In the genomic region with DNA sequence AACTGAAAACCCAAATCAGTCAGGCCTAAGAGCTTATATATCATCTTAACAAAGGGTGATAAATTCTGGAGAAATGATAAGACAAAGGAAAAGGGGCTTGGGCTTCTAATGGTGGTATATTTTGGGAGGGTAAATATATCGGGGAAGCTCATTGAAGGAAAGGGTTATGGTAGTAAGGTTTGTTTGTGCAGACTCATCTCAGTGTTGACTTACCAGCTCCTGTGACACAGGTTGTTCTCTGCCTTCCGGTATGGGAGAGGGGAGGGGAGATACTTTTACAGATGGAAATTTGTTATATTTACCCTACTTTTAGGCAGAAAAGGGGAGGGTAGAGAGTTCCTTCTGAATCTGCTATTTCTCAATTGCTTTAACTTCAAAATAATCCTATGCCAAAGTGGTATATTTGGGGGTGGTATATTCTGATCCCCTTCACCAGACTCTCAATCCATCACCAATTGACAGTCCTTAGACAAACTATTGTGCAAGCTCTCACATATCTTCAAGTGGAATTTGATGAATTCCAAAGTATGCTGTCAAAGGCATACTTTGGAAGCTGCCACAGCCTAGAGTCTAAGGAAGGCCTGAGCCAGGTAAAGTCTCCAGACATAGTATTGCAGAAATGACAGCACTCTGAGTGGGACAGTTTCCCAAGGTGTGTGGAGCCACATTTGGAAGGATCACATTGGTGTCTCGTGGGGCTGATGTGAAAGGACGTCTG, we compare ENCODE assay signal across 14 cellular contexts. TPM values are rescaled to one million over a fixed set of nuclear protein-coding genes. Genes with fewer than 3 reads are reported as not detected.
DNase-seq lines count a peak whose midpoint lies in the region; ATAC-seq and TF ChIP-seq lines count a peak whose summit lies in the region.
"Had no signal": no experiment of that assay in that cellular context is flagged by ENCODE, and none has a peak within 500 bp of the region (broad histone marks: within the 10 kb centered on the region; RNA-seq: fewer than 3 reads in every experiment).

No MANE protein-coding gene starts in this region.

- H3K4me1 ChIP-seq in hepatocyte (ENCODE audit: insufficient read depth): no peaks in the 10 kb centered on the region
- H3K4me1 ChIP-seq: HAP-1 had no signal

- H3K36me3 Mint-ChIP-seq in stimulated activated naive CD8-positive, alpha-beta T cell treated with anti-CD3 and anti-CD28 coated beads, Interleukin-15, Interleukin-2, amounts not matched to agents 100 ng/mL and 50 ng/mL, for 24 hours (ENCODE audit: low read depth): peaks cover 3% of the 10 kb centered on the region
- no peaks in the 10 kb centered on the region for H3K36me3 Mint-ChIP-seq in natural killer cell treated with Interleukin-12 subunit alpha and Interleukin-12 subunit beta and Interleukin-15 and Interleukin-18, amount 100 ng/mL, for 72 hours
- H3K36me3 Mint-ChIP-seq: CD8-positive, alpha-beta T cell had no signal

- no peak overlapping the region for H3K4me3 ChIP-seq in hepatocyte
- H3K4me3 ChIP-seq: HAP-1, SK-N-MC had no signal

- no peaks in the 10 kb centered on the region for H3K9me2 ChIP-seq in hepatocyte (replicated peaks; ENCODE audit: insufficient read depth)

- no peak overlapping the region for H3K4me2 ChIP-seq in hepatocyte

- no peak for ATAC-seq in stimulated activated naive CD8-positive, alpha-beta T cell treated with anti-CD3 and anti-CD28 coated beads, Interleukin-15, Interleukin-2, amounts not matched to agents 100 U/mL and 50 U/mL, for 24 hours
- no peak for ATAC-seq in HG03135 (IDR thresholded peaks at IDR 0.05; ENCODE audit: unreplicated experiment)
- no peak for ATAC-seq in natural killer cell treated with Interleukin-12 subunit alpha and Interleukin-12 subunit beta and Interleukin-15 and Interleukin-18, amount 100 ng/mL, for 72 hours
- ATAC-seq: CD8-positive, alpha-beta T cell; Panc1 had no signal

- H3K79me2 ChIP-seq in hepatocyte: no peaks in the 10 kb centered on the region

- H4K20me1 ChIP-seq in hepatocyte (ENCODE audit: insufficient read depth, poor library complexity, severe bottlenecking): no peaks in the 10 kb centered on the region

- no peak for TF ChIP-seq CTCF in hepatocyte (IDR thresholded peaks at IDR 0.05; ENCODE audit: poor library complexity)

- no peak overlapping the region for H2AFZ ChIP-seq in hepatocyte

- peak overlapping the region; percentile 19 for H3K4me3 Mint-ChIP-seq in stimulated activated naive CD8-positive, alpha-beta T cell treated with anti-CD3 and anti-CD28 coated beads, Interleukin-15, Interleukin-2, amounts not matched to agents 100 ng/mL and 50 ng/mL, for 24 hours
- no peak overlapping the region for H3K4me3 Mint-ChIP-seq in natural killer cell treated with Interleukin-12 subunit alpha and Interleukin-12 subunit beta and Interleukin-15 and Interleukin-18, amount 100 ng/mL, for 72 hours
- H3K4me3 Mint-ChIP-seq: CD8-positive, alpha-beta T cell had no signal

- H3K9me3 ChIP-seq in hepatocyte (ENCODE audit: low read depth): no peaks in the 10 kb centered on the region
- H3K9me3 ChIP-seq: HAP-1 had no signal

- H3K27ac Mint-ChIP-seq in stimulated activated naive CD8-positive, alpha-beta T cell treated with anti-CD3 and anti-CD28 coated beads, Interleukin-15, Interleukin-2, amounts not matched to agents 100 ng/mL and 50 ng/mL, for 24 hours: peak overlapping the region; percentile 70
- H3K27ac Mint-ChIP-seq in natural killer cell treated with Interleukin-12 subunit alpha and Interleukin-12 subunit beta and Interleukin-15 and Interleukin-18, amount 100 ng/mL, for 72 hours: no peak overlapping the region
- H3K27ac Mint-ChIP-seq: CD8-positive, alpha-beta T cell had no signal

- H3K27me3 Mint-ChIP-seq in stimulated activated naive CD8-positive, alpha-beta T cell treated with anti-CD3 and anti-CD28 coated beads, Interleukin-15, Interleukin-2, amounts not matched to agents 100 ng/mL and 50 ng/mL, for 24 hours: no peaks in the 10 kb centered on the region
- peaks cover under 1 to 4% of the 10 kb centered on the region in 2 donors for H3K27me3 Mint-ChIP-seq in natural killer cell treated with Interleukin-12 subunit alpha and Interleukin-12 subunit beta and Interleukin-15 and Interleukin-18, amount 100 ng/mL, for 72 hours

- peaks cover 9% of the 10 kb centered on the region for H3K9me3 Mint-ChIP-seq in stimulated activated naive CD8-positive, alpha-beta T cell treated with anti-CD3 and anti-CD28 coated beads, Interleukin-15, Interleukin-2, amounts not matched to agents 100 ng/mL and 50 ng/mL, for 24 hours
- H3K9me3 Mint-ChIP-seq in natural killer cell treated with Interleukin-12 subunit alpha and Interleukin-12 subunit beta and Interleukin-15 and Interleukin-18, amount 100 ng/mL, for 72 hours: no peaks in the 10 kb centered on the region
- H3K9me3 Mint-ChIP-seq: CD8-positive, alpha-beta T cell had no signal

- H3K36me3 ChIP-seq in hepatocyte (replicated peaks; ENCODE audit: insufficient read depth, low read depth): no peaks in the 10 kb centered on the region
- H3K36me3 ChIP-seq: HAP-1 had no signal

- peaks cover 37% of the 10 kb centered on the region for H3K4me1 Mint-ChIP-seq in stimulated activated naive CD8-positive, alpha-beta T cell treated with anti-CD3 and anti-CD28 coated beads, Interleukin-15, Interleukin-2, amounts not matched to agents 100 ng/mL and 50 ng/mL, for 24 hours (ENCODE audit: low read depth)
- H3K4me1 Mint-ChIP-seq in natural killer cell treated with Interleukin-12 subunit alpha and Interleukin-12 subunit beta and Interleukin-15 and Interleukin-18, amount 100 ng/mL, for 72 hours (ENCODE audit: low read depth in 2 of 2): no peaks in the 10 kb centered on the region

- H3K27ac ChIP-seq in hepatocyte: peak overlapping the region; percentile 14
- H3K27ac ChIP-seq: SK-N-MC had no signal

- DNase-seq in stimulated activated naive CD8-positive, alpha-beta T cell treated with anti-CD3 and anti-CD28 coated beads, Interleukin-15, Interleukin-2, amounts not matched to agents 100 U/mL and 50 U/mL, for 24 hours: no peak
- DNase-seq in NCI-H226 (peak; percentile 26), hepatocyte (ENCODE audit: low spot score) (no peak), NOMO-1 (lab: John Stamatoyannopoulos, UW; ENCODE audit: unreplicated experiment in 2 of 2) (no peak)
- no peak for DNase-seq in natural killer cell treated with Interleukin-12 subunit alpha and Interleukin-12 subunit beta and Interleukin-15 and Interleukin-18, amount 100 ng/mL, for 72 hours (ENCODE audit: low spot score)
- DNase-seq: CD8-positive, alpha-beta T cell; DND-41; NCI-H1105 treated with DMSO at 0.1 percent for 48 hours; NCI-H187 had no signal

- no peaks in the 10 kb centered on the region for H3K27me3 ChIP-seq in hepatocyte

- 67% methylated on average over 4 of the region's 4 CpGs for WGBS in hepatocyte (ENCODE audit: low lambda C conversion rate, missing lambda C conversion rate)

RNA-seq across cellular contexts. Expression of a gene that starts 13.3 kb away (rescaled TPM):
- total RNA-seq in hepatocyte: 47.0 and 58.0 TPM in 2 replicates
- 38.3 and 39.5 TPM in 2 replicates for polyA plus RNA-seq in hepatocyte
- 1 to 10 TPM in 1 of 2 donors, under 1 TPM in 1; 0.19 to 2.6 TPM for total RNA-seq in natural killer cell treated with Interleukin-12 subunit alpha and Interleukin-12 subunit beta and Interleukin-15 and Interleukin-18, amount 100 ng/mL, for 72 hours
- total RNA-seq: CD8-positive, alpha-beta T cell had no signal

Comparison
In these comparisons a context has a peak if more than half of its experiments do, and no peak if none do; other contexts are left out.
1. RNA of a gene that starts 13.3 kb away (total RNA-seq): 47.0 to 58.0 TPM in hepatocyte; 0.19 to 2.6 TPM in natural killer cell treated with Interleukin-12 subunit alpha and Interleukin-12 subunit beta and Interleukin-15 and Interleukin-18, amount 100 ng/mL, for 72 hours; every median in the first group is over 10 times any median in the second.